1 cellular context compared by ENCODE assay signal in the genomic region with DNA sequence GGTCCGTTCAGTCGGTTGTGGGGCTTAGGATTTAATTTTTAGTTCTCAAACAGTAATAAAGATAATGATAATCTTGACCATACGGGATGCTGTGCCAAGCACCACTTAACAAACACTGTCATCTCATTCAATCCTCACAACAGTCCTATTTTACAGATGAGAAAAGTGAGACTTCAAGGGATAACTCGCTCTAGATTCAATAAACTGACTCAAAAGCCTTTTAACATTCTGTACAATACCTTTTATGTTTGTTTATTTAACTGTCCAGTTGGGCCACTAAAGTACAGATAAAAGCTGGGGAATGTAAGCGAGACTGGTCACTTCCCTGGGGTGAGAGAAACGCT.
TF ChIP-seq lines count a peak whose summit lies in the region.

No MANE protein-coding gene starts in this region.

TF ChIP-seq in GM23338, 12 proteins besides CTCF, POLR2A, EP300 and RAD21 (continued from another document):
- TF ChIP-seq, protein P1, sequence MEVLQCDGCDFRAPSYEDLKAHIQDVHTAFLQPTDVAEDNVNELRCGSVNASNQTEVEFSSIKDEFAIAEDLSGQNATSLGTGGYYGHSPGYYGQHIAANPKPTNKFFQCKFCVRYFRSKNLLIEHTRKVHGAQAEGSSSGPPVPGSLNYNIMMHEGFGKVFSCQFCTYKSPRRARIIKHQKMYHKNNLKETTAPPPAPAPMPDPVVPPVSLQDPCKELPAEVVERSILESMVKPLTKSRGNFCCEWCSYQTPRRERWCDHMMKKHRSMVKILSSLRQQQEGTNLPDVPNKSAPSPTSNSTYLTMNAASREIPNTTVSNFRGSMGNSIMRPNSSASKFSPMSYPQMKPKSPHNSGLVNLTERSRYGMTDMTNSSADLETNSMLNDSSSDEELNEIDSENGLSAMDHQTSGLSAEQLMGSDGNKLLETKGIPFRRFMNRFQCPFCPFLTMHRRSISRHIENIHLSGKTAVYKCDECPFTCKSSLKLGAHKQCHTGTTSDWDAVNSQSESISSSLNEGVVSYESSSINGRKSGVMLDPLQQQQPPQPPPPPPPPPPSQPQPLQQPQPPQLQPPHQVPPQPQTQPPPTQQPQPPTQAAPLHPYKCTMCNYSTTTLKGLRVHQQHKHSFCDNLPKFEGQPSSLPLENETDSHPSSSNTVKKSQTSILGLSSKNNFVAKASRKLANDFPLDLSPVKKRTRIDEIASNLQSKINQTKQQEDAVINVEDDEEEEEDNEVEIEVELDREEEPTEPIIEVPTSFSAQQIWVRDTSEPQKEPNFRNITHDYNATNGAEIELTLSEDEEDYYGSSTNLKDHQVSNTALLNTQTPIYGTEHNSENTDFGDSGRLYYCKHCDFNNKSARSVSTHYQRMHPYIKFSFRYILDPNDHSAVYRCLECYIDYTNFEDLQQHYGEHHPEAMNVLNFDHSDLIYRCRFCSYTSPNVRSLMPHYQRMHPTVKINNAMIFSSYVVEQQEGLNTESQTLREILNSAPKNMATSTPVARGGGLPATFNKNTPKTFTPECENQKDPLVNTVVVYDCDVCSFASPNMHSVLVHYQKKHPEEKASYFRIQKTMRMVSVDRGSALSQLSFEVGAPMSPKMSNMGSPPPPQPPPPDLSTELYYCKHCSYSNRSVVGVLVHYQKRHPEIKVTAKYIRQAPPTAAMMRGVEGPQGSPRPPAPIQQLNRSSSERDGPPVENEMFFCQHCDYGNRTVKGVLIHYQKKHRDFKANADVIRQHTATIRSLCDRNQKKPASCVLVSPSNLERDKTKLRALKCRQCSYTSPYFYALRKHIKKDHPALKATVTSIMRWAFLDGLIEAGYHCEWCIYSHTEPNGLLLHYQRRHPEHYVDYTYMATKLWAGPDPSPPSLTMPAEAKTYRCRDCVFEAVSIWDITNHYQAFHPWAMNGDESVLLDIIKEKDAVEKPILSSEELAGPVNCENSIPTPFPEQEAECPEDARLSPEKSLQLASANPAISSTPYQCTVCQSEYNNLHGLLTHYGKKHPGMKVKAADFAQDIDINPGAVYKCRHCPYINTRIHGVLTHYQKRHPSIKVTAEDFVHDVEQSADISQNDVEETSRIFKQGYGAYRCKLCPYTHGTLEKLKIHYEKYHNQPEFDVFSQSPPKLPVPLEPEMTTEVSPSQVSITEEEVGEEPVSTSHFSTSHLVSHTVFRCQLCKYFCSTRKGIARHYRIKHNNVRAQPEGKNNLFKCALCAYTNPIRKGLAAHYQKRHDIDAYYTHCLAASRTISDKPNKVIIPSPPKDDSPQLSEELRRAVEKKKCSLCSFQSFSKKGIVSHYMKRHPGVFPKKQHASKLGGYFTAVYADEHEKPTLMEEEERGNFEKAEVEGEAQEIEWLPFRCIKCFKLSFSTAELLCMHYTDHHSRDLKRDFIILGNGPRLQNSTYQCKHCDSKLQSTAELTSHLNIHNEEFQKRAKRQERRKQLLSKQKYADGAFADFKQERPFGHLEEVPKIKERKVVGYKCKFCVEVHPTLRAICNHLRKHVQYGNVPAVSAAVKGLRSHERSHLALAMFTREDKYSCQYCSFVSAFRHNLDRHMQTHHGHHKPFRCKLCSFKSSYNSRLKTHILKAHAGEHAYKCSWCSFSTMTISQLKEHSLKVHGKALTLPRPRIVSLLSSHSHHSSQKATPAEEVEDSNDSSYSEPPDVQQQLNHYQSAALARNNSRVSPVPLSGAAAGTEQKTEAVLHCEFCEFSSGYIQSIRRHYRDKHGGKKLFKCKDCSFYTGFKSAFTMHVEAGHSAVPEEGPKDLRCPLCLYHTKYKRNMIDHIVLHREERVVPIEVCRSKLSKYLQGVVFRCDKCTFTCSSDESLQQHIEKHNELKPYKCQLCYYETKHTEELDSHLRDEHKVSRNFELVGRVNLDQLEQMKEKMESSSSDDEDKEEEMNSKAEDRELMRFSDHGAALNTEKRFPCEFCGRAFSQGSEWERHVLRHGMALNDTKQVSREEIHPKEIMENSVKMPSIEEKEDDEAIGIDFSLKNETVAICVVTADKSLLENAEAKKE (CRISPR knock-in tag; IDR thresholded peaks at IDR 0.05): no peak
- TF ChIP-seq REST (IDR thresholded peaks at IDR 0.05; ENCODE audit: unreplicated experiment): no peak
- TF ChIP-seq NANOG (IDR thresholded peaks at IDR 0.05; ENCODE audit: borderline replicate concordance): no peak
- no peak for TF ChIP-seq CREB1 (CRISPR knock-in tag; IDR thresholded peaks at IDR 0.05; ENCODE audit: low read depth)
